5 cellular contexts compared by ENCODE assay signal in genomic region chrX:1192196-1192595, GRCh38. TPM values are rescaled to one million over a fixed set of nuclear protein-coding genes. Genes with fewer than 3 reads are reported as not detected.
"Had no signal": no experiment of that assay in that cellular context is flagged by ENCODE, and none has a peak within 500 bp of the region (broad histone marks: within the 10 kb centered on the region; RNA-seq: fewer than 3 reads in every experiment).

No MANE protein-coding gene starts in this region.

RNA-seq across cellular contexts. Expression of gene CRLF2, which starts 20.3 kb away (rescaled TPM):
- total RNA-seq: GM23338, H1, H9, HT-29, IMR-90 had no signal
- polyA plus RNA-seq: GM23338, IMR-90 had no signal
